Comparison of ENCODE assay signal across 1 cellular context in genomic region chr6:93416575-93417420, GRCh38.
TF ChIP-seq lines count a peak whose summit lies in the region.

No MANE protein-coding gene starts in this region.

TF ChIP-seq in HEK293, 187 proteins besides CTCF, POLR2A, EP300 and RAD21 (continued from another document and continues in another):
- TF ChIP-seq ZNF280D (tag by site-specific recombination; IDR thresholded peaks at IDR 0.05), result no peak
- TF ChIP-seq ZNF184 (tag by site-specific recombination; IDR thresholded peaks at IDR 0.05), result no peak
- TF ChIP-seq ZBTB48 (tag by site-specific recombination; IDR thresholded peaks at IDR 0.05), result peak; percentile 49; the same call in 1 of the 2 replicates
- peak; percentile 57; the same call in 1 of the 2 replicates for TF ChIP-seq HIC1 (tag by site-specific recombination; IDR thresholded peaks at IDR 0.05)
- TF ChIP-seq ZNF658 (tag by site-specific recombination; IDR thresholded peaks at IDR 0.05), result no peak
- no peak for TF ChIP-seq ZNF37A (tag by site-specific recombination; IDR thresholded peaks at IDR 0.05)
- peak; percentile 53; the same call in 1 of the 2 replicates for TF ChIP-seq KLF10 (tag by site-specific recombination; IDR thresholded peaks at IDR 0.05)
- TF ChIP-seq ZNF629 (tag by site-specific recombination; IDR thresholded peaks at IDR 0.05), result 0 out of 2 replicates have a peak, but pooled peaks have one; percentile 26
- peak; percentile 45; the same call in 1 of the 2 replicates for TF ChIP-seq ZEB2 (tag by site-specific recombination; IDR thresholded peaks at IDR 0.05)
- peak; percentile 92 for TF ChIP-seq ZBTB17 (tag by site-specific recombination; IDR thresholded peaks at IDR 0.05)
- no peak for TF ChIP-seq HOXC10 (CRISPR knock-in tag; IDR thresholded peaks at IDR 0.05)
- no peak for TF ChIP-seq ZNF670 (tag by site-specific recombination; IDR thresholded peaks at IDR 0.05; ENCODE audit: low read depth)
- no peak for TF ChIP-seq ZBTB49 (tag by site-specific recombination; IDR thresholded peaks at IDR 0.05; ENCODE audit: low read depth)
- 0 out of 2 replicates have a peak, but pooled peaks have one; percentile 40 for TF ChIP-seq ZNF335 (tag by site-specific recombination; conservative IDR thresholded peaks at IDR 0.05)
- TF ChIP-seq ZNF837 (tag by site-specific recombination; IDR thresholded peaks at IDR 0.05), result no peak
- TF ChIP-seq ZNF2 (tag by site-specific recombination; IDR thresholded peaks at IDR 0.05), result no peak
- no peak for TF ChIP-seq ZNF311 (tag by site-specific recombination; IDR thresholded peaks at IDR 0.05; ENCODE audit: borderline replicate concordance)
- 0 out of 2 replicates have a peak, but pooled peaks have one; percentile 31 for TF ChIP-seq ZNF366 (tag by site-specific recombination; conservative IDR thresholded peaks at IDR 0.05)
- TF ChIP-seq WT1 (tag by site-specific recombination; IDR thresholded peaks at IDR 0.05), result no peak; the same call in 1 of the 2 replicates
- peak; percentile 76 for TF ChIP-seq KLF9 (tag by site-specific recombination; IDR thresholded peaks at IDR 0.05; ENCODE audit: low read depth)
- TF ChIP-seq GLI4 (tag by site-specific recombination; IDR thresholded peaks at IDR 0.05), result no peak
- peak; percentile 95 for TF ChIP-seq ZNF76 (tag by site-specific recombination; IDR thresholded peaks at IDR 0.05; ENCODE audit: borderline replicate concordance, low read depth)
- peak; percentile 78 for TF ChIP-seq PATZ1 (tag by site-specific recombination; IDR thresholded peaks at IDR 0.05)
- no peak for TF ChIP-seq ZNF114 (tag by site-specific recombination; IDR thresholded peaks at IDR 0.05)
- 0 out of 2 replicates have a peak, but pooled peaks have one; percentile 9 for TF ChIP-seq REPIN1 (tag by site-specific recombination; IDR thresholded peaks at IDR 0.05; ENCODE audit: low read depth)
- TF ChIP-seq TCF7L2 (IDR thresholded peaks at IDR 0.05; ENCODE audit: borderline replicate concordance, low read depth, low read length), result no peak
- no peak for TF ChIP-seq ZNF626 (tag by site-specific recombination; IDR thresholded peaks at IDR 0.05)
- TF ChIP-seq ZNF214 (tag by site-specific recombination; IDR thresholded peaks at IDR 0.05; ENCODE audit: borderline replicate concordance), result no peak
- TF ChIP-seq ZBTB6 (tag by site-specific recombination; IDR thresholded peaks at IDR 0.05), result no peak
- no peak; the same call in 1 of the 2 replicates for TF ChIP-seq ZNF843 (tag by site-specific recombination; IDR thresholded peaks at IDR 0.05)
- no peak for TF ChIP-seq ZNF473 (tag by site-specific recombination; IDR thresholded peaks at IDR 0.05)
- TF ChIP-seq ELK4 (IDR thresholded peaks at IDR 0.05; ENCODE audit: borderline replicate concordance, low read depth, low read length), result no peak
- TF ChIP-seq SP3 (tag by site-specific recombination; IDR thresholded peaks at IDR 0.05), result peak; percentile 26; the same call in 1 of the 2 replicates
- no peak for TF ChIP-seq RBAK (tag by site-specific recombination; IDR thresholded peaks at IDR 0.05)
- TF ChIP-seq PRDM10 (tag by site-specific recombination; IDR thresholded peaks at IDR 0.05), result no peak
- peak; percentile 93 for TF ChIP-seq PRDM1 (tag by site-specific recombination; IDR thresholded peaks at IDR 0.05)
- TF ChIP-seq ZNF404 (tag by site-specific recombination; IDR thresholded peaks at IDR 0.05), result no peak
- TF ChIP-seq YY1 (tag by site-specific recombination; IDR thresholded peaks at IDR 0.05), result 0 out of 2 replicates have a peak, but pooled peaks have one; percentile 16
- no peak for TF ChIP-seq ZNF610 (tag by site-specific recombination; IDR thresholded peaks at IDR 0.05; ENCODE audit: borderline replicate concordance)
- TF ChIP-seq ZBTB8A (tag by site-specific recombination; IDR thresholded peaks at IDR 0.05), result peak; percentile 98
- peak; percentile 59 for TF ChIP-seq SP2 (tag by site-specific recombination; IDR thresholded peaks at IDR 0.05)
- TF ChIP-seq ZNF18 (tag by site-specific recombination; IDR thresholded peaks at IDR 0.05), result no peak
- TF ChIP-seq ZNF433 (tag by site-specific recombination; IDR thresholded peaks at IDR 0.05; ENCODE audit: low read depth), result no peak
- no peak for TF ChIP-seq ZNF221 (tag by site-specific recombination; IDR thresholded peaks at IDR 0.05; ENCODE audit: borderline replicate concordance)
- no peak for TF ChIP-seq ZFP41 (tag by site-specific recombination; IDR thresholded peaks at IDR 0.05; ENCODE audit: borderline replicate concordance)
- peak; percentile 40; the same call in 1 of the 2 replicates for TF ChIP-seq ZNF561 (tag by site-specific recombination; IDR thresholded peaks at IDR 0.05; ENCODE audit: borderline replicate concordance)
- TF ChIP-seq ZNF157 (tag by site-specific recombination; IDR thresholded peaks at IDR 0.05), result no peak
- TF ChIP-seq KLF7 (tag by site-specific recombination; IDR thresholded peaks at IDR 0.05; ENCODE audit: borderline replicate concordance), result no peak
- TF ChIP-seq OSR2 (tag by site-specific recombination; IDR thresholded peaks at IDR 0.05), result no peak; the same call in 1 of the 2 replicates
- TF ChIP-seq ZNF549 (tag by site-specific recombination; IDR thresholded peaks at IDR 0.05), result no peak
- TF ChIP-seq ZNF501 (tag by site-specific recombination; IDR thresholded peaks at IDR 0.05), result 0 out of 2 replicates have a peak, but pooled peaks have one; percentile 15
